Comparison of ENCODE assay signal across 1 cellular context in genomic region chr11:78797559-78797958, GRCh38.
TF ChIP-seq lines count a peak whose summit lies in the region.

No MANE protein-coding gene starts in this region.

TF ChIP-seq in SK-N-SH, 30 proteins besides CTCF, POLR2A, EP300 and RAD21 (continued from another document):
- TF ChIP-seq, protein P1, sequence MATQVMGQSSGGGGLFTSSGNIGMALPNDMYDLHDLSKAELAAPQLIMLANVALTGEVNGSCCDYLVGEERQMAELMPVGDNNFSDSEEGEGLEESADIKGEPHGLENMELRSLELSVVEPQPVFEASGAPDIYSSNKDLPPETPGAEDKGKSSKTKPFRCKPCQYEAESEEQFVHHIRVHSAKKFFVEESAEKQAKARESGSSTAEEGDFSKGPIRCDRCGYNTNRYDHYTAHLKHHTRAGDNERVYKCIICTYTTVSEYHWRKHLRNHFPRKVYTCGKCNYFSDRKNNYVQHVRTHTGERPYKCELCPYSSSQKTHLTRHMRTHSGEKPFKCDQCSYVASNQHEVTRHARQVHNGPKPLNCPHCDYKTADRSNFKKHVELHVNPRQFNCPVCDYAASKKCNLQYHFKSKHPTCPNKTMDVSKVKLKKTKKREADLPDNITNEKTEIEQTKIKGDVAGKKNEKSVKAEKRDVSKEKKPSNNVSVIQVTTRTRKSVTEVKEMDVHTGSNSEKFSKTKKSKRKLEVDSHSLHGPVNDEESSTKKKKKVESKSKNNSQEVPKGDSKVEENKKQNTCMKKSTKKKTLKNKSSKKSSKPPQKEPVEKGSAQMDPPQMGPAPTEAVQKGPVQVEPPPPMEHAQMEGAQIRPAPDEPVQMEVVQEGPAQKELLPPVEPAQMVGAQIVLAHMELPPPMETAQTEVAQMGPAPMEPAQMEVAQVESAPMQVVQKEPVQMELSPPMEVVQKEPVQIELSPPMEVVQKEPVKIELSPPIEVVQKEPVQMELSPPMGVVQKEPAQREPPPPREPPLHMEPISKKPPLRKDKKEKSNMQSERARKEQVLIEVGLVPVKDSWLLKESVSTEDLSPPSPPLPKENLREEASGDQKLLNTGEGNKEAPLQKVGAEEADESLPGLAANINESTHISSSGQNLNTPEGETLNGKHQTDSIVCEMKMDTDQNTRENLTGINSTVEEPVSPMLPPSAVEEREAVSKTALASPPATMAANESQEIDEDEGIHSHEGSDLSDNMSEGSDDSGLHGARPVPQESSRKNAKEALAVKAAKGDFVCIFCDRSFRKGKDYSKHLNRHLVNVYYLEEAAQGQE (IDR thresholded peaks at IDR 0.05; ENCODE audit: low read depth, low read length), result no peak
- TF ChIP-seq, protein P2, sequence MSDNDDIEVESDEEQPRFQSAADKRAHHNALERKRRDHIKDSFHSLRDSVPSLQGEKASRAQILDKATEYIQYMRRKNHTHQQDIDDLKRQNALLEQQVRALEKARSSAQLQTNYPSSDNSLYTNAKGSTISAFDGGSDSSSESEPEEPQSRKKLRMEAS (IDR thresholded peaks at IDR 0.05; ENCODE audit: low read depth), result no peak
- no peak for TF ChIP-seq CHD2 (IDR thresholded peaks at IDR 0.05; ENCODE audit: low read length, partially characterized antibody)
- TF ChIP-seq ZBTB33 (IDR thresholded peaks at IDR 0.05; ENCODE audit: borderline replicate concordance, low read depth), result no peak
- TF ChIP-seq GABPA (IDR thresholded peaks at IDR 0.05; ENCODE audit: low read depth), result no peak
- no peak for TF ChIP-seq USF2 (IDR thresholded peaks at IDR 0.05; ENCODE audit: borderline replicate concordance, low read depth, low read length)
- TF ChIP-seq JUND (IDR thresholded peaks at IDR 0.05), result no peak
- TF ChIP-seq RCOR1 (IDR thresholded peaks at IDR 0.05; ENCODE audit: low read length), result no peak
- no peak for TF ChIP-seq EZH2phosphoT487 (IDR thresholded peaks at IDR 0.05; ENCODE audit: borderline replicate concordance, low read depth)
- TF ChIP-seq YY1 (IDR thresholded peaks at IDR 0.05; ENCODE audit: low read depth), result no peak
- TF ChIP-seq MXI1 (IDR thresholded peaks at IDR 0.05; ENCODE audit: low read depth, low read length), result no peak
- no peak for TF ChIP-seq SMC3 (IDR thresholded peaks at IDR 0.05; ENCODE audit: low read depth, low read length)
- TF ChIP-seq POLR2AphosphoS5 (IDR thresholded peaks at IDR 0.05; ENCODE audit: low read depth, low read length), result no peak
- no peak for TF ChIP-seq FOXM1 (IDR thresholded peaks at IDR 0.05; ENCODE audit: low read depth)
- no peak for TF ChIP-seq MEF2A (IDR thresholded peaks at IDR 0.05; ENCODE audit: borderline replicate concordance, low read depth)
- no peak for TF ChIP-seq USF1 (IDR thresholded peaks at IDR 0.05; ENCODE audit: borderline replicate concordance, low read depth)
